Comparison of ENCODE assay signal across 25 cellular contexts in genomic region chr2:226207671-226208070, GRCh38.
"Had no signal": no experiment of that assay in that cellular context is flagged by ENCODE, and none has a peak within 500 bp of the region (broad histone marks: within the 10 kb centered on the region; RNA-seq: fewer than 3 reads in every experiment).

No MANE protein-coding gene starts in this region.

- H3K9me3 ChIP-seq: esophagus squamous epithelium, heart right ventricle, tibial nerve had no signal

- DNase-seq: activated B cell treated with CpG ODN at 0.5 μM for 24 hours; activated CD4-positive, alpha-beta T cell treated with anti-CD3 and anti-CD28 coated beads for 36 hours; activated CD4-positive, alpha-beta T cell treated with anti-CD3 and anti-CD28 coated beads, Interleukin-2, amount 50 U/mL, for 4 hours; activated CD8-positive, alpha-beta memory T cell treated with anti-CD3 and anti-CD28 coated beads for 24 hours; activated CD8-positive, alpha-beta memory T cell treated with anti-CD3 and anti-CD28 coated beads, Interleukin-2, amount 50 U/mL, for 4 hours; activated naive CD4-positive, alpha-beta T cell treated with anti-CD3 and anti-CD28 coated beads for 36 hours; activated naive CD8-positive, alpha-beta T cell treated with anti-CD3 and anti-CD28 coated beads, Interleukin-2, amount 10 ng/mL, durations not matched to agents 7 days and 5 days; activated T-cell treated with anti-CD3 and anti-CD28 coated beads, Interleukin-2, amount 50 U/mL, for 24 hours; amygdala; cerebellar nuclear complex; esophagus squamous epithelium; heart right ventricle; islet precursor cell; left colon; nucleus accumbens; stimulated activated CD4-positive, alpha-beta T cell treated with anti-CD3 and anti-CD28 coated beads, Interleukin-12 subunit alpha, Interleukin-12 subunit beta, amount 100 ng/mL, for 4 hours; stimulated activated CD4-positive, alpha-beta T cell treated with anti-CD3 and anti-CD28 coated beads, Interleukin-4, amount 100 ng/mL, for 4 hours; stimulated activated naive CD8-positive, alpha-beta T cell treated with anti-CD3 and anti-CD28 coated beads, Interleukin-15, Interleukin-2, amounts not matched to agents 100 U/mL and 50 U/mL, for 24 hours; substantia nigra; T-helper 1 cell had no signal

- H3K4me1 Mint-ChIP-seq: activated B cell treated with CpG ODN at 0.5 μM for 24 hours; activated CD4-positive, alpha-beta T cell treated with anti-CD3 and anti-CD28 coated beads for 36 hours; activated naive CD8-positive, alpha-beta T cell treated with anti-CD3 and anti-CD28 coated beads, Interleukin-2, amount 10 ng/mL, durations not matched to agents 7 days and 5 days; memory B cell had no signal

- H3K4me3 Mint-ChIP-seq: activated B cell treated with CpG ODN at 0.5 μM for 24 hours; activated CD4-positive, alpha-beta T cell treated with anti-CD3 and anti-CD28 coated beads for 36 hours; activated naive CD4-positive, alpha-beta T cell treated with anti-CD3 and anti-CD28 coated beads for 36 hours; activated naive CD8-positive, alpha-beta T cell treated with anti-CD3 and anti-CD28 coated beads, Interleukin-2, amount 10 ng/mL, durations not matched to agents 7 days and 5 days; activated T-cell treated with anti-CD3 and anti-CD28 coated beads, Interleukin-2, amount 50 U/mL, for 24 hours; memory B cell; nephron had no signal

- ATAC-seq: activated CD4-positive, alpha-beta T cell treated with anti-CD3 and anti-CD28 coated beads for 36 hours; left colon; stimulated activated naive CD8-positive, alpha-beta T cell treated with anti-CD3 and anti-CD28 coated beads, Interleukin-15, Interleukin-2, amounts not matched to agents 100 U/mL and 50 U/mL, for 24 hours had no signal

- H3K9me3 Mint-ChIP-seq: activated B cell treated with CpG ODN at 0.5 μM for 24 hours; activated naive CD4-positive, alpha-beta T cell treated with anti-CD3 and anti-CD28 coated beads for 36 hours; activated naive CD8-positive, alpha-beta T cell treated with anti-CD3 and anti-CD28 coated beads, Interleukin-2, amount 10 ng/mL, durations not matched to agents 7 days and 5 days; activated T-cell treated with anti-CD3 and anti-CD28 coated beads, Interleukin-2, amount 50 U/mL, for 24 hours; memory B cell; nephron had no signal

- H3K27ac Mint-ChIP-seq: activated B cell treated with CpG ODN at 0.5 μM for 24 hours; activated CD4-positive, alpha-beta T cell treated with anti-CD3 and anti-CD28 coated beads for 36 hours; activated naive CD4-positive, alpha-beta T cell treated with anti-CD3 and anti-CD28 coated beads for 36 hours; activated naive CD8-positive, alpha-beta T cell treated with anti-CD3 and anti-CD28 coated beads, Interleukin-2, amount 10 ng/mL, durations not matched to agents 7 days and 5 days; activated T-cell treated with anti-CD3 and anti-CD28 coated beads, Interleukin-2, amount 50 U/mL, for 24 hours; memory B cell; nephron had no signal

- H3K27me3 Mint-ChIP-seq: memory B cell had no signal

- H3K27ac ChIP-seq: coronary artery, esophagus squamous epithelium, heart right ventricle, tibial nerve had no signal

- FAIRE-seq: TTC549 had no signal

- H3K4me3 ChIP-seq: coronary artery, esophagus squamous epithelium, heart right ventricle, tibial nerve had no signal

- H3K27me3 ChIP-seq: esophagus squamous epithelium, heart right ventricle, tibial nerve had no signal

- H3K36me3 ChIP-seq: esophagus squamous epithelium, heart right ventricle, tibial nerve had no signal

- H3K36me3 Mint-ChIP-seq: activated naive CD8-positive, alpha-beta T cell treated with anti-CD3 and anti-CD28 coated beads, Interleukin-2, amount 10 ng/mL, durations not matched to agents 7 days and 5 days; memory B cell had no signal
